In genomic region chr5:13994606-13995336, GRCh38 we compare ENCODE assay signal across 11 cellular contexts. TPM values are rescaled to one million over a fixed set of nuclear protein-coding genes. Genes with fewer than 3 reads are reported as not detected.
DNase-seq lines count a peak whose midpoint lies in the region; ATAC-seq and TF ChIP-seq lines count a peak whose summit lies in the region.
"Had no signal": no experiment of that assay in that cellular context is flagged by ENCODE, and none has a peak within 500 bp of the region (broad histone marks: within the 10 kb centered on the region; RNA-seq: fewer than 3 reads in every experiment).

No MANE protein-coding gene starts in this region.

- H3K4me3 ChIP-seq in GM12865 (ENCODE audit: low read depth, low read length) (no peak overlapping the region), SK-N-SH (ENCODE audit: low read depth in 2 of 2, low read length in 1 of 2) (no peak overlapping the region)

- peak; percentile 61 for ATAC-seq in HG03025 (IDR thresholded peaks at IDR 0.05; ENCODE audit: low FRiP score, unreplicated experiment)
- peak; percentile 66 for ATAC-seq in memory B cell (ENCODE audit: low read depth)
- ATAC-seq: left cardiac atrium had no signal

- POLR2A ChIA-PET in SK-N-SH (lab: Yijun Ruan, JAX), result no interaction called here

- CTCF ChIA-PET in SK-N-SH (lab: Yijun Ruan, JAX), result interaction anchor here (1.2 to 2.7 kb wide), 2 partner anchors 12 to 275 kb away, joined by 3 to 11 read pairs; no protein-coding TSS in a partner anchor

- no peaks in the 10 kb centered on the region for H3K9me2 ChIP-seq in SK-N-SH

- peaks cover 4% of the 10 kb centered on the region for H3K9me3 Mint-ChIP-seq in memory B cell

- no peak overlapping the region for H3K4me2 ChIP-seq in SK-N-SH

- no peak overlapping the region for H3K27ac Mint-ChIP-seq in memory B cell
- H3K27ac Mint-ChIP-seq: activated naive CD8-positive, alpha-beta T cell treated with anti-CD3 and anti-CD28 coated beads for 36 hours; T-helper 2 cell treated with Interferon-gamma antibody and Interleukin-4, amounts not matched to agents 5 μg/mL and 100 μg/mL, for 36 hours had no signal

- 89% methylated on average over 10 of the region's 10 CpGs for WGBS in SK-N-SH (ENCODE audit: low lambda C conversion rate)

- H3K36me3 ChIP-seq in SK-N-SH (replicated peaks in 1 of 2; ENCODE audit: control insufficient read depth in 1 of 2, insufficient read depth in 2 of 2, low read length in 1 of 2), result no peaks in the 10 kb centered on the region
- H3K36me3 ChIP-seq: neutrophil had no signal

- H2AFZ ChIP-seq in SK-N-SH (ENCODE audit: low read depth), result no peak overlapping the region

- no peaks in the 10 kb centered on the region for H3K4me1 ChIP-seq in SK-N-SH (ENCODE audit: control insufficient read depth in 1 of 2, insufficient read depth in 2 of 2, low read depth in 1 of 2, low read length in 1 of 2)

- TF ChIP-seq CTCF in GM12865 (IDR thresholded peaks at IDR 0.05; ENCODE audit: insufficient read depth, low read depth, low read length, missing control alignments) (no peak), SK-N-SH (IDR thresholded peaks at IDR 0.05) (no peak)

- H3K36me3 Mint-ChIP-seq in memory B cell, result peaks cover 4% of the 10 kb centered on the region
- H3K36me3 Mint-ChIP-seq: activated naive CD8-positive, alpha-beta T cell treated with anti-CD3 and anti-CD28 coated beads for 36 hours had no signal

- peaks cover 3% of the 10 kb centered on the region for H3F3A ChIP-seq in SK-N-SH (replicated peaks; ENCODE audit: insufficient read depth)

- no peak for TF ChIP-seq RAD21 in SK-N-SH (IDR thresholded peaks at IDR 0.05; ENCODE audit: low read length)

- no peak overlapping the region for H3K4me3 Mint-ChIP-seq in memory B cell
- H3K4me3 Mint-ChIP-seq: activated naive CD8-positive, alpha-beta T cell treated with anti-CD3 and anti-CD28 coated beads for 36 hours; T-helper 2 cell treated with Interferon-gamma antibody and Interleukin-4, amounts not matched to agents 5 μg/mL and 100 μg/mL, for 36 hours had no signal

- H4K20me1 ChIP-seq in SK-N-SH (ENCODE audit: insufficient read depth), result no peaks in the 10 kb centered on the region

- DNase-seq in GM12865 (ENCODE audit: low read depth) (peak; percentile 38), NCI-H526 treated with DMSO at 0.1 percent for 48 hours (lab: John Stamatoyannopoulos, UW) (peak; percentile 96), memory B cell (ENCODE audit: low spot score in 2 of 2) (no peak), SK-N-SH (no peak), SK-N-DZ (ENCODE audit: low spot score) (no peak), NCI-H146 (lab: John Stamatoyannopoulos, UW) (no peak)
- DNase-seq: activated naive CD8-positive, alpha-beta T cell treated with anti-CD3 and anti-CD28 coated beads for 36 hours; left cardiac atrium had no signal

- no peaks in the 10 kb centered on the region for H3K79me2 ChIP-seq in SK-N-SH (ENCODE audit: insufficient read depth)

- H3K9ac ChIP-seq in SK-N-SH, result no peak overlapping the region

- no peaks in the 10 kb centered on the region; the same call in 1 of the 2 replicates for H3K9me3 ChIP-seq in SK-N-SH
- H3K9me3 ChIP-seq: neutrophil had no signal

- no peak for TF ChIP-seq EP300 in SK-N-SH (IDR thresholded peaks at IDR 0.05; ENCODE audit: borderline replicate concordance in 1 of 2, low read depth in 1 of 2, low read length in 1 of 2)

- H3K27ac ChIP-seq in SK-N-SH (ENCODE audit: low read depth in 2 of 2, low read length in 1 of 2), result no peak overlapping the region
- H3K27ac ChIP-seq: neutrophil had no signal

- no peaks in the 10 kb centered on the region for H3K4me1 Mint-ChIP-seq in memory B cell
- H3K4me1 Mint-ChIP-seq: activated naive CD8-positive, alpha-beta T cell treated with anti-CD3 and anti-CD28 coated beads for 36 hours had no signal

- no peaks in the 10 kb centered on the region for H3K27me3 ChIP-seq in SK-N-SH (ENCODE audit: insufficient read depth)
- H3K27me3 ChIP-seq: neutrophil had no signal

- H3K27me3 Mint-ChIP-seq in memory B cell, result peaks cover 11% of the 10 kb centered on the region

TF ChIP-seq in SK-N-SH, 30 proteins besides CTCF, POLR2A, EP300 and RAD21:
- TF ChIP-seq GATA2 (CRISPR knock-in tag; IDR thresholded peaks at IDR 0.05) (no peak), USF1 (IDR thresholded peaks at IDR 0.05; ENCODE audit: borderline replicate concordance, low read depth) (no peak), JUND (IDR thresholded peaks at IDR 0.05) (no peak), EZH2phosphoT487 (IDR thresholded peaks at IDR 0.05; ENCODE audit: borderline replicate concordance, low read depth) (no peak), FOXJ3 (CRISPR knock-in tag; IDR thresholded peaks at IDR 0.05) (no peak), RFX5 (IDR thresholded peaks at IDR 0.05; ENCODE audit: low read length) (no peak)
- TF ChIP-seq, protein P1, sequence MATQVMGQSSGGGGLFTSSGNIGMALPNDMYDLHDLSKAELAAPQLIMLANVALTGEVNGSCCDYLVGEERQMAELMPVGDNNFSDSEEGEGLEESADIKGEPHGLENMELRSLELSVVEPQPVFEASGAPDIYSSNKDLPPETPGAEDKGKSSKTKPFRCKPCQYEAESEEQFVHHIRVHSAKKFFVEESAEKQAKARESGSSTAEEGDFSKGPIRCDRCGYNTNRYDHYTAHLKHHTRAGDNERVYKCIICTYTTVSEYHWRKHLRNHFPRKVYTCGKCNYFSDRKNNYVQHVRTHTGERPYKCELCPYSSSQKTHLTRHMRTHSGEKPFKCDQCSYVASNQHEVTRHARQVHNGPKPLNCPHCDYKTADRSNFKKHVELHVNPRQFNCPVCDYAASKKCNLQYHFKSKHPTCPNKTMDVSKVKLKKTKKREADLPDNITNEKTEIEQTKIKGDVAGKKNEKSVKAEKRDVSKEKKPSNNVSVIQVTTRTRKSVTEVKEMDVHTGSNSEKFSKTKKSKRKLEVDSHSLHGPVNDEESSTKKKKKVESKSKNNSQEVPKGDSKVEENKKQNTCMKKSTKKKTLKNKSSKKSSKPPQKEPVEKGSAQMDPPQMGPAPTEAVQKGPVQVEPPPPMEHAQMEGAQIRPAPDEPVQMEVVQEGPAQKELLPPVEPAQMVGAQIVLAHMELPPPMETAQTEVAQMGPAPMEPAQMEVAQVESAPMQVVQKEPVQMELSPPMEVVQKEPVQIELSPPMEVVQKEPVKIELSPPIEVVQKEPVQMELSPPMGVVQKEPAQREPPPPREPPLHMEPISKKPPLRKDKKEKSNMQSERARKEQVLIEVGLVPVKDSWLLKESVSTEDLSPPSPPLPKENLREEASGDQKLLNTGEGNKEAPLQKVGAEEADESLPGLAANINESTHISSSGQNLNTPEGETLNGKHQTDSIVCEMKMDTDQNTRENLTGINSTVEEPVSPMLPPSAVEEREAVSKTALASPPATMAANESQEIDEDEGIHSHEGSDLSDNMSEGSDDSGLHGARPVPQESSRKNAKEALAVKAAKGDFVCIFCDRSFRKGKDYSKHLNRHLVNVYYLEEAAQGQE (IDR thresholded peaks at IDR 0.05; ENCODE audit: low read depth, low read length), result no peak

RNA-seq across cellular contexts. Expression of gene DNAH5, which starts 50.3 kb away (rescaled TPM):
- polyA plus RNA-seq in SK-N-SH (2012; rRNA removed), result 0.74 and 1.0 TPM in 2 replicates
- 1.1 and 1.2 TPM in 2 replicates for polyA plus RNA-seq in SK-N-SH (2012; cell fraction: cytosol; rRNA removed)
- 0.69 and 1.0 TPM in 2 replicates for polyA plus RNA-seq in SK-N-SH (2012; cell fraction: nucleus; rRNA removed)
- polyA plus RNA-seq in SK-N-DZ (2014; cell fraction: cytosol; rRNA removed), result 0.03 TPM in 1 of 2 replicates, not detected in the other
- polyA plus RNA-seq in SK-N-DZ (2014; cell fraction: nucleus; rRNA removed), result not detected in 2 replicates

Comparison
In these comparisons a context has a peak if more than half of its experiments do, and no peak if none do; other contexts are left out.
1. DNase-seq: peak in GM12865 (single experiment) and NCI-H526 treated with DMSO at 0.1 percent for 48 hours (single experiment); none in memory B cell (0 of 2), SK-N-SH (single experiment), SK-N-DZ (single experiment) and NCI-H146 (single experiment).